ENCODE assay signal across 1 cellular context in genomic region chr7:23350466-23350865, GRCh38.
TF ChIP-seq lines count a peak whose summit lies in the region.

No MANE protein-coding gene starts in this region.

TF ChIP-seq in SK-N-SH, 30 proteins besides CTCF, POLR2A, EP300 and RAD21 (continued from another document):
- TF ChIP-seq PBX3 (IDR thresholded peaks at IDR 0.05), result no peak
